Comparison of ENCODE assay signal across 25 cellular contexts in genomic region chr17:48468299-48468698, GRCh38. TPM values are rescaled to one million over a fixed set of nuclear protein-coding genes. Genes with fewer than 3 reads are reported as not detected.
DNase-seq lines count a peak whose midpoint lies in the region; ATAC-seq, FAIRE-seq and TF ChIP-seq lines count a peak whose summit lies in the region.
"Had no signal": no experiment of that assay in that cellular context is flagged by ENCODE, and none has a peak within 500 bp of the region (broad histone marks: within the 10 kb centered on the region; RNA-seq: fewer than 3 reads in every experiment).

No MANE protein-coding gene starts in this region.

- H2BK12ac ChIP-seq in trophoblast cell (ENCODE audit: low read length) = no peak overlapping the region

- H3K9me3 ChIP-seq in MM.1S (replicated peaks; ENCODE audit: insufficient read depth, low read length) = no peaks in the 10 kb centered on the region
- H3K9me3 ChIP-seq in OCI-LY7 (ENCODE audit: low read length) = no peaks in the 10 kb centered on the region
- H3K9me3 ChIP-seq in trophoblast cell (ENCODE audit: insufficient read depth, low read depth, low read length) = no peaks in the 10 kb centered on the region
- H3K9me3 ChIP-seq: BE2C; BLaER1 treated with 17β-estradiol and CSF1 and Interleukin-3, amounts not matched to agents 10 nM and 100 nM; Caco-2 had no signal

- no peaks in the 10 kb centered on the region for H3K79me1 ChIP-seq in trophoblast cell (ENCODE audit: low read length)

- TF ChIP-seq POLR2A in GM12891 (IDR thresholded peaks at IDR 0.05; ENCODE audit: low read depth, low read length) = no peak

- no peak overlapping the region for H4K91ac ChIP-seq in trophoblast cell (ENCODE audit: low read depth, low read length)

- no peak overlapping the region for H2AK5ac ChIP-seq in trophoblast cell (ENCODE audit: low read length)

- no peak overlapping the region for H3K18ac ChIP-seq in trophoblast cell (ENCODE audit: low read length)

- peaks cover 22% of the 10 kb centered on the region for H3F3A ChIP-seq in MM.1S (ENCODE audit: insufficient read depth, low read length)

- H3K4me2 ChIP-seq in MM.1S (ENCODE audit: low read depth, low read length) = peak overlapping the region; percentile 18
- H3K4me2 ChIP-seq in OCI-LY7 (ENCODE audit: low read length) = peak overlapping the region; percentile 27
- H3K4me2 ChIP-seq in trophoblast cell (ENCODE audit: low read length) = no peak overlapping the region

- H3K79me2 ChIP-seq in MM.1S (ENCODE audit: low read length) (no peaks in the 10 kb centered on the region), OCI-LY7 (ENCODE audit: insufficient read depth, low read depth, low read length) (no peaks in the 10 kb centered on the region), trophoblast cell (ENCODE audit: control insufficient read depth, insufficient read depth, low read length, poor library complexity) (no peaks in the 10 kb centered on the region)

- FAIRE-seq in GM12891 (lab: Jason Lieb, UNC) = no peak
- FAIRE-seq: A204.1, D721Med, G401.6, GM12892, GM18507 had no signal

- H3K4me3 ChIP-seq in MM.1S (ENCODE audit: low read length) = no peak overlapping the region
- H3K4me3 ChIP-seq in OCI-LY7 (ENCODE audit: low read depth, low read length, poor library complexity, severe bottlenecking) = no peak overlapping the region
- no peak overlapping the region for H3K4me3 ChIP-seq in trophoblast cell (ENCODE audit: low read depth, low read length)
- H3K4me3 ChIP-seq: BLaER1 treated with 17β-estradiol and CSF1 and Interleukin-3, amounts not matched to agents 10 nM and 100 nM had no signal

- intact Hi-C loops in OCI-LY7 (cut with micrococcal nuclease; ENCODE audit: unreplicated experiment) = no loop called here

- TF ChIP-seq CTCF in MM.1S (IDR thresholded peaks at IDR 0.05; ENCODE audit: low read length) (no peak), OCI-LY7 (conservative IDR thresholded peaks at IDR 0.05; ENCODE audit: low read length) (no peak)

- no peaks in the 10 kb centered on the region for H3K36me3 ChIP-seq in MM.1S (replicated peaks; ENCODE audit: insufficient read depth, low read length)
- H3K36me3 ChIP-seq in OCI-LY7 (ENCODE audit: insufficient read depth, low read length) = no peaks in the 10 kb centered on the region
- H3K36me3 ChIP-seq in trophoblast cell (ENCODE audit: control insufficient read depth in 1 of 2, insufficient read depth in 2 of 2, low read length in 2 of 2) = no peaks in the 10 kb centered on the region
- H3K36me3 ChIP-seq: BE2C; BLaER1 treated with 17β-estradiol and CSF1 and Interleukin-3, amounts not matched to agents 10 nM and 100 nM had no signal

- H3K9ac ChIP-seq in MM.1S (ENCODE audit: low read length) (no peak overlapping the region), trophoblast cell (ENCODE audit: low read length) (no peak overlapping the region)
- H3K9ac ChIP-seq: BLaER1 treated with 17β-estradiol and CSF1 and Interleukin-3, amounts not matched to agents 10 nM and 100 nM had no signal

- no TSS peak for BruUV-seq in OCI-LY7 (replicated peaks; lab: Mats Ljungman, UMichigan)

- H2AFZ ChIP-seq in MM.1S (ENCODE audit: low read length) (no peak overlapping the region), OCI-LY7 (ENCODE audit: low read length) (peak overlapping the region; percentile 7; the same call in 1 of the 2 replicates), trophoblast cell (ENCODE audit: insufficient read depth, low read length, poor library complexity) (no peak overlapping the region)

- no peaks in the 10 kb centered on the region for H3K27me3 ChIP-seq in MM.1S (replicated peaks; ENCODE audit: insufficient read depth, low read length)
- H3K27me3 ChIP-seq in trophoblast cell (ENCODE audit: insufficient read depth, low read length) = no peaks in the 10 kb centered on the region

- H4K8ac ChIP-seq in trophoblast cell (ENCODE audit: low read depth, low read length) = no peak overlapping the region

- H3K27ac ChIP-seq in MM.1S (ENCODE audit: low read length) (peak overlapping the region; percentile 37; the same call in 1 of the 2 replicates), OCI-LY7 (ENCODE audit: low read depth, low read length, poor library complexity, severe bottlenecking) (peak overlapping the region; percentile 78), trophoblast cell (ENCODE audit: low read depth, low read length) (no peak overlapping the region)
- H3K27ac ChIP-seq: BLaER1 treated with 17β-estradiol and CSF1 and Interleukin-3, amounts not matched to agents 10 nM and 100 nM; C4-2B had no signal

- no peak overlapping the region for H2BK5ac ChIP-seq in trophoblast cell (ENCODE audit: low read depth, low read length, poor library complexity)

- POLR2A ChIA-PET in OCI-LY7 (lab: Charles Lee) = interaction anchor here (0.7 kb wide), 1 partner anchor 11 kb away, joined by 4 read pairs; no protein-coding TSS in a partner anchor

- no peaks in the 10 kb centered on the region for H4K20me1 ChIP-seq in MM.1S (ENCODE audit: insufficient read depth, low read length)
- H4K20me1 ChIP-seq in OCI-LY7 (ENCODE audit: insufficient read depth, low read length) = no peaks in the 10 kb centered on the region
- H4K20me1 ChIP-seq: BLaER1 treated with 17β-estradiol and CSF1 and Interleukin-3, amounts not matched to agents 10 nM and 100 nM had no signal

- no peak overlapping the region for H3K14ac ChIP-seq in trophoblast cell (ENCODE audit: low read length)

- H3K9me2 ChIP-seq in MM.1S (replicated peaks; ENCODE audit: insufficient read depth, low read length) (no peaks in the 10 kb centered on the region), OCI-LY7 (ENCODE audit: insufficient read depth, low read length) (no peaks in the 10 kb centered on the region)

- H3K4ac ChIP-seq in trophoblast cell (ENCODE audit: low read depth, low read length) = no peak overlapping the region

- H2BK120ac ChIP-seq in trophoblast cell (ENCODE audit: insufficient read depth, low read length, poor library complexity) = no peak overlapping the region

- CTCF ChIA-PET in OCI-LY7 (lab: Charles Lee; ENCODE audit: unreplicated experiment) = no interaction called here

- no peak overlapping the region for H3K23ac ChIP-seq in trophoblast cell (ENCODE audit: low read length)

- no CpG with 5 or more reads among the region's 4 CpGs for WGBS in trophoblast cell (ENCODE audit: extremely low coverage, insufficient coverage, insufficient read length)

- DNase-seq in GM12891 (ENCODE audit: insufficient read length, low spot score) (no peak), MM.1S (peak; percentile 79), OCI-LY7 (ENCODE audit: low spot score) (peak; percentile 78), SW 1271 (lab: John Stamatoyannopoulos, UW) (no peak), NCI-H1048 (lab: John Stamatoyannopoulos, UW) (no peak), trophoblast cell (no peak)
- DNase-seq: 8988T; ACHN; BE2C; Caco-2; Calu3; CD4-positive, alpha-beta T cell; CD8-positive, alpha-beta T cell; DMS79 treated with DMSO at 0.1 percent for 48 hours; GF-D8 had no signal

- no peak overlapping the region for H4K12ac ChIP-seq in trophoblast cell (ENCODE audit: low read depth, low read length)

- no peak for ATAC-seq in HG02938 (IDR thresholded peaks at IDR 0.05; ENCODE audit: unreplicated experiment)
- ATAC-seq: CD8-positive, alpha-beta T cell had no signal

- H3K4me1 ChIP-seq in MM.1S (ENCODE audit: low read length) (peaks cover 73% of the 10 kb centered on the region), OCI-LY7 (ENCODE audit: insufficient read depth, low read length, poor library complexity, severe bottlenecking) (peaks cover 93% of the 10 kb centered on the region), trophoblast cell (ENCODE audit: control insufficient read depth in 1 of 2, insufficient read depth in 2 of 2, low read length in 2 of 2) (peaks cover 3 to 10% of the 10 kb centered on the region in 2 experiments)
- H3K4me1 ChIP-seq: BE2C had no signal

TF ChIP-seq in GM12891, 5 proteins besides CTCF, POLR2A, EP300 and RAD21:
- peak; percentile 57 for TF ChIP-seq SPI1 (IDR thresholded peaks at IDR 0.05; ENCODE audit: low read depth, low read length)
- no peak for TF ChIP-seq POLR2AphosphoS5 (IDR thresholded peaks at IDR 0.05; ENCODE audit: low read depth, low read length)
- TF ChIP-seq PAX5 (IDR thresholded peaks at IDR 0.05; ENCODE audit: insufficient read depth, low read length, severe bottlenecking) = no peak
- TF ChIP-seq TAF1 (IDR thresholded peaks at IDR 0.05; ENCODE audit: low read depth, low read length) = no peak
- TF ChIP-seq POU2F2 (IDR thresholded peaks at IDR 0.05; ENCODE audit: low read depth, low read length) = no peak

RNA-seq across cellular contexts. Expression of gene SKAP1, which starts 38.3 kb away (rescaled TPM):
- 52.8 TPM for polyA plus RNA-seq in GM12891 (2012; ENCODE audit: low read depth, missing spikeins)
- total RNA-seq in OCI-LY7 (2014; rRNA removed; shearing (Covaris generic)) = 0.13 TPM in 1 of 2 replicates, not detected in the other
- total RNA-seq in OCI-LY7 (2022) = 0.79 and 1.2 TPM in 2 replicates
- polyA plus RNA-seq in trophoblast cell (2013) = not detected in 2 replicates
- total RNA-seq: A673 had no signal
- polyA plus RNA-seq: AG04450 had no signal

Comparison
In these comparisons a context has a peak if more than half of its experiments do, and no peak if none do; other contexts are left out.
1. DNase-seq: peak in MM.1S (single experiment) and OCI-LY7 (single experiment); none in GM12891 (single experiment), SW 1271 (0 of 2), NCI-H1048 (single experiment) and trophoblast cell (0 of 2).